8 cellular contexts compared by ENCODE assay signal in genomic region chr7:79272066-79272669, GRCh38.
DNase-seq lines count a peak whose midpoint lies in the region; ATAC-seq and TF ChIP-seq lines count a peak whose summit lies in the region.

No MANE protein-coding gene starts in this region.

- peaks cover 3% of the 10 kb centered on the region for H3K4me1 ChIP-seq in BE2C
- no peaks in the 10 kb centered on the region for H3K4me1 ChIP-seq in Peyer's patch
- no peaks in the 10 kb centered on the region for H3K4me1 ChIP-seq in thoracic aorta (ENCODE audit: control insufficient read depth in 1 of 2, low read depth in 2 of 2)

- no peaks in the 10 kb centered on the region for H3K27me3 ChIP-seq in BE2C
- no peaks in the 10 kb centered on the region for H3K27me3 ChIP-seq in Peyer's patch
- no peaks in the 10 kb centered on the region for H3K27me3 ChIP-seq in thoracic aorta (replicated peaks; ENCODE audit: insufficient read depth)

- no peak for TF ChIP-seq POLR2A in Peyer's patch (IDR thresholded peaks at IDR 0.05)

- ATAC-seq in GM18870 (IDR thresholded peaks at IDR 0.05; ENCODE audit: unreplicated experiment) (peak; percentile 81), HG03521 (IDR thresholded peaks at IDR 0.05; ENCODE audit: unreplicated experiment) (peak; percentile 72), thoracic aorta (ENCODE audit: insufficient number of reproducible peaks, low FRiP score, low read depth) (no peak), HG03571 (IDR thresholded peaks at IDR 0.05; ENCODE audit: unreplicated experiment) (no peak)

- TF ChIP-seq CTCF in BE2C (IDR thresholded peaks at IDR 0.05; ENCODE audit: low read depth, low read length) (peak; percentile 66), Peyer's patch (IDR thresholded peaks at IDR 0.05) (peak in 5 of 6 experiments; percentile 28 to 57 (median 45)), thoracic aorta (IDR thresholded peaks at IDR 0.05) (peak; percentile 51)

- H3K9me3 ChIP-seq in BE2C (no peaks in the 10 kb centered on the region), Peyer's patch (no peaks in the 10 kb centered on the region), thoracic aorta (no peaks in the 10 kb centered on the region)

- H3K36me3 ChIP-seq in BE2C = no peaks in the 10 kb centered on the region
- H3K36me3 ChIP-seq in Peyer's patch = no peaks in the 10 kb centered on the region
- no peaks in the 10 kb centered on the region for H3K36me3 ChIP-seq in thoracic aorta

- H3K27ac ChIP-seq in Peyer's patch (no peak overlapping the region), thoracic aorta (no peak overlapping the region)

- DNase-seq in BE2C (no peak), Peyer's patch (no peak), fibroblast of peridontal ligament (ENCODE audit: extremely low read depth) (peak; percentile 67), thoracic aorta (ENCODE audit: low spot score) (no peak), islet precursor cell (no peak)

- H3K4me3 ChIP-seq in BE2C (ENCODE audit: low read depth, low read length) = no peak overlapping the region
- no peak overlapping the region for H3K4me3 ChIP-seq in Peyer's patch
- H3K4me3 ChIP-seq in thoracic aorta = no peak overlapping the region

Comparison
In these comparisons a context has a peak if more than half of its experiments do, and no peak if none do; other contexts are left out.
1. ATAC-seq: peak in GM18870 (single experiment) and HG03521 (single experiment); none in thoracic aorta (single experiment) and HG03571 (single experiment).
2. Peak in every context shown above with its lines, with median percentiles within 50 percentile points of each other: CTCF ChIP-seq.